8 cellular contexts compared by ENCODE assay signal in genomic region chr11:75815345-75815983, GRCh38. TPM values are rescaled to one million over a fixed set of nuclear protein-coding genes. Genes with fewer than 3 reads are reported as not detected.
DNase-seq lines count a peak whose midpoint lies in the region; ATAC-seq and TF ChIP-seq lines count a peak whose summit lies in the region.

No MANE protein-coding gene starts in this region.

- H3K36me3 ChIP-seq in PC-9 (ENCODE audit: low read depth), result no peaks in the 10 kb centered on the region

- no peaks in the 10 kb centered on the region for H3K9me2 ChIP-seq in PC-9 (ENCODE audit: insufficient read depth)

- peak overlapping the region; percentile 84 for H3K4me3 ChIP-seq in PC-9
- peak overlapping the region; percentile 84 for H3K4me3 ChIP-seq in iPS-11a (ENCODE audit: low read depth, low read length)

- POLR2A ChIA-PET in PC-9 (lab: Charles Lee; ENCODE audit: unreplicated experiment), result no interaction called here

- intact Hi-C loops in PC-9 (cut with micrococcal nuclease; ENCODE audit: unreplicated experiment), result loop anchor here (2.0 to 10.0 kb wide), 3 partner anchors 51 to 819 kb away; no protein-coding TSS in a partner anchor

- no peaks in the 10 kb centered on the region for H4K20me1 ChIP-seq in PC-9 (ENCODE audit: insufficient read depth)

- CTCF ChIA-PET in PC-9 (lab: Charles Lee), result no interaction called here

- peak overlapping the region; percentile 85 for H3K4me2 ChIP-seq in PC-9

- H3K9me3 ChIP-seq in PC-9 (ENCODE audit: insufficient read depth, low read depth), result no peaks in the 10 kb centered on the region

- H2AFZ ChIP-seq in PC-9, result peak overlapping the region; percentile 82

- H3K27ac ChIP-seq in PC-9 (no peak overlapping the region), adipose tissue (ENCODE audit: low read depth, low read length) (peak overlapping the region; percentile 81)

- ATAC-seq in HG02852 (IDR thresholded peaks at IDR 0.05; ENCODE audit: unreplicated experiment), result peak; percentile 17

- H3K27me3 ChIP-seq in PC-9 (ENCODE audit: insufficient read depth, low read depth), result no peaks in the 10 kb centered on the region

- TF ChIP-seq CTCF in PC-9 (conservative IDR thresholded peaks at IDR 0.05), result no peak

- BruUV-seq in PC-9 (replicated peaks; lab: Mats Ljungman, UMichigan), result no TSS peak

- 0% methylated on average over 54 to 57 of the region's 57 CpGs for WGBS in adipose tissue, 3 donors

- peaks cover 38% of the 10 kb centered on the region for H3F3A ChIP-seq in PC-9 (ENCODE audit: insufficient read depth, low read depth)

- DNase-seq in NCI-H2171 treated with DMSO at 0.1 percent for 48 hours (lab: John Stamatoyannopoulos, UW) (peak; percentile 24), NCI-H2171 (lab: John Stamatoyannopoulos, UW) (no peak), PC-9 (no peak), cerebellum (ENCODE audit: low spot score) (no peak)
- DNase-seq in stimulated activated CD4-positive, alpha-beta T cell treated with anti-CD3 and anti-CD28 coated beads, Interleukin-12 subunit alpha, Interleukin-12 subunit beta, amount 100 ng/mL, for 24 hours (ENCODE audit: low read depth in 2 of 2), result peak; percentile 7 to 17

- H3K4me1 ChIP-seq in PC-9 (replicated peaks; ENCODE audit: insufficient read depth), result peaks cover 52% of the 10 kb centered on the region

- H3K79me2 ChIP-seq in PC-9 (ENCODE audit: low read depth), result peaks cover 50% of the 10 kb centered on the region

RNA-seq across cellular contexts. Expression of gene UVRAG, which starts 0.5 kb away (rescaled TPM):
- total RNA-seq in PC-9 (2021), result 18.6 and 20.4 TPM in 2 replicates
- polyA plus RNA-seq in adipose tissue, result 10 to 100 TPM in 2 of 3 donors, 1 to 10 TPM in 1; 3.8 to 19.2 (median 13.4) TPM
- 38.2 TPM for total RNA-seq in cerebellum

RNA-seq across cellular contexts. Expression of gene DGAT2, which starts 46.9 kb away (rescaled TPM):
- total RNA-seq in PC-9 (2021), result 6.5 and 7.1 TPM in 2 replicates
- 1,000 to 10,000 TPM in 1 of 3 donors, 100 to 1,000 TPM in 2; 140 to 1,953 (median 168) TPM for polyA plus RNA-seq in adipose tissue
- total RNA-seq in cerebellum, result 2.4 TPM

Comparison
In these comparisons a context has a peak if more than half of its experiments do, and no peak if none do; other contexts are left out.
1. DNase-seq: peak in NCI-H2171 treated with DMSO at 0.1 percent for 48 hours (single experiment) and stimulated activated CD4-positive, alpha-beta T cell treated with anti-CD3 and anti-CD28 coated beads, Interleukin-12 subunit alpha, Interleukin-12 subunit beta, amount 100 ng/mL, for 24 hours (2 of 2); none in NCI-H2171 (single experiment), PC-9 (0 of 2) and cerebellum (single experiment).